14 cellular contexts compared by ENCODE assay signal in the genomic region with DNA sequence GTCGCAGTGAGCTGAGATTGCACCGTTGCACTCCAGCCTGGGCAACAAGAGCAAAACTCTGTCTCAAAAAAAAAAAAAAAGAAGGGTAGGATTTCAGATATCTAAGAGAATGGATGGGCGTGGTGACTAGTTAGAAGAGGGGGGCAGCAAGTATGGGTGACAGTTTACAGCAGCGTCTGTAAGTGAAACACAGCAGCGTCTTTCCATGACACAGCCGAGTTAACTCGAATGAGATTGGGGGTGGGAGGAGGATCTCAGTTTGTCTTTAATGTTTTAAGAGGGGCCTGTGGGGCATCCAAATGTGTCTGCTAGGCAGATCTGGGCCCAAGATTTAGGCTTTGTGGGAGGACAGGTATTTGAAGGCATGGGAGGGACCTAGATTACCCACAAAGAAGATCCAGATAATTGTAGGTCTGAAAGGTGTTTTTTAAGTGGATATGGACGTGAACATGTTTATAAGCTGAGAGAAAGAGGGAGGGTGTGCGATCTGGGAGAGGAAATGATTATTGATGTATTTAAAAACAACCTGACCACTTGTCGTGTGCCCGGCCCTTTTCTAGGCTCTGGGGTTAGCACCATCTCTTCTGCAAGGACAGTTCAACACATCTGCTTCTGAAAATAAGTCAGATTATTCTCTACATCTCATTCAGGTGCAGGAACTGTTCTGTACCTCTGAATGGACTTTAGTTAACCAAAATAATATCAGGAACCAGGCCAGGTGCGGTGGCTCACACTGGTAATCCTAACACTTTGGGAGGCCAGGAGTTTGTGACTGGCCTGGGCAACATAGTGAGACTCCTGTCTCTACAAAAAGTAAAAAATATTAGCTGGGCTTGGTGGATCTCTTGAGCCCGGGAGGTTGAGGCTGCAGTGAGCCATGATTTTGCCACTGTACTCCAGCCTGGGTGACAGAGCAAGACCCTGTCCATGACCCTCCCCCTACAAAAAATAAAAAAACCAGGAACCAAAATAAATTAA. TPM values are rescaled to one million over a fixed set of nuclear protein-coding genes. Genes with fewer than 3 reads are reported as not detected.
DNase-seq lines count a peak whose midpoint lies in the region; ATAC-seq, FAIRE-seq and TF ChIP-seq lines count a peak whose summit lies in the region.
"Had no signal": no experiment of that assay in that cellular context is flagged by ENCODE, and none has a peak within 500 bp of the region (broad histone marks: within the 10 kb centered on the region; RNA-seq: fewer than 3 reads in every experiment).

No MANE protein-coding gene starts in this region.

- no peaks in the 10 kb centered on the region for H3K9me3 ChIP-seq in HUES6 (ENCODE audit: control insufficient read depth, insufficient read depth, low read depth, low read length)
- H3K9me3 ChIP-seq in GM12878 (replicated peaks; ENCODE audit: control insufficient read depth, insufficient read depth, low read length), result no peaks in the 10 kb centered on the region
- H3K9me3 ChIP-seq in neural progenitor cell (ENCODE audit: low read depth), result no peaks in the 10 kb centered on the region
- H3K9me3 ChIP-seq: breast epithelium had no signal

- TF ChIP-seq POLR2A in GM12878 (IDR thresholded peaks at IDR 0.05; ENCODE audit: low read depth, low read length) (no peak), GM12891 (IDR thresholded peaks at IDR 0.05; ENCODE audit: low read depth, low read length) (no peak)

- RAD21 ChIA-PET in GM12878 (lab: Charles Lee; ENCODE audit: unreplicated experiment), result interaction anchor here (0.6 kb wide), 1 partner anchor 61 kb away, joined by 3 read pairs; no protein-coding TSS in a partner anchor

- H3K9ac ChIP-seq in HUES6 (ENCODE audit: low read length) (no peak overlapping the region), GM12878 (ENCODE audit: control insufficient read depth, insufficient read depth, low read length) (no peak overlapping the region), neural progenitor cell (no peak overlapping the region)

- ATAC-seq in GM12878, result no peak

- H3K79me2 ChIP-seq in GM12878 (ENCODE audit: control insufficient read depth, insufficient read depth, low read length) (peaks cover 8% of the 10 kb centered on the region), neural progenitor cell (ENCODE audit: low read depth) (peaks cover 71% of the 10 kb centered on the region)

- H3K27me3 Mint-ChIP-seq in neural progenitor cell (ENCODE audit: insufficient read depth, low read depth), result peaks cover 2% of the 10 kb centered on the region
- H3K27me3 Mint-ChIP-seq: memory B cell had no signal

- TF ChIP-seq CTCF in GM12878 (IDR thresholded peaks at IDR 0.05 in 2 of 3, conservative IDR thresholded peaks at IDR 0.05 in 1 of 3; ENCODE audit: control insufficient read depth in 2 of 3, extremely low read depth in 1 of 3, insufficient read depth in 1 of 3, low read depth in 3 of 3, low read length in 3 of 3), result no peak
- TF ChIP-seq CTCF in neural progenitor cell (IDR thresholded peaks at IDR 0.05), result no peak
- TF ChIP-seq CTCF in RWPE1 (conservative IDR thresholded peaks at IDR 0.05; ENCODE audit: low read depth), result no peak

- POLR2A ChIA-PET in GM12878 (lab: Charles Lee), result interaction anchor here (0.6 kb wide), 2 partner anchors 306 to 411 kb away, joined by 4 to 6 read pairs; no protein-coding TSS in a partner anchor
- POLR2A ChIA-PET in RWPE1 (lab: Yijun Ruan, JAX; ENCODE audit: low non-redundant PET), result interaction anchor here (1.0 kb wide), 1 partner anchor 59 kb away, joined by 7 read pairs; the partner anchor contains the start of gene PSAT1

- H3K4me3 ChIP-seq in HUES6 (ENCODE audit: low read depth, low read length), result 0 out of 2 replicates have a peak overlapping the region, but pooled peaks have one; percentile 12
- H3K4me3 ChIP-seq in GM12878, result no peak overlapping the region; the same call in 1 of the 2 replicates
- peak overlapping the region; percentile 9 for H3K4me3 ChIP-seq in neural progenitor cell
- H3K4me3 ChIP-seq: breast epithelium had no signal

- no peaks in the 10 kb centered on the region for H3K27me3 ChIP-seq in HUES6 (ENCODE audit: control insufficient read depth, insufficient read depth, low read length)
- no peaks in the 10 kb centered on the region for H3K27me3 ChIP-seq in GM12878 (replicated peaks in 1 of 2; ENCODE audit: control insufficient read depth in 2 of 2, insufficient read depth in 2 of 2, low read length in 1 of 2)
- H3K27me3 ChIP-seq in neural progenitor cell, result no peaks in the 10 kb centered on the region
- H3K27me3 ChIP-seq: breast epithelium had no signal

- H3K9me3 Mint-ChIP-seq in neural progenitor cell, result no peaks in the 10 kb centered on the region
- H3K9me3 Mint-ChIP-seq: memory B cell had no signal

- peaks cover 13% of the 10 kb centered on the region for H3F3A ChIP-seq in neural progenitor cell (ENCODE audit: low read depth)

- intact Hi-C loops in GM12878 (cut with micrococcal nuclease; ENCODE audit: unreplicated experiment), result no loop called here

- 92% methylated on average over 11 of the region's 13 CpGs for WGBS in GM12878 (ENCODE audit: insufficient coverage, insufficient replicate concordance, low lambda C conversion rate, missing lambda C conversion rate)

- no peak for TF ChIP-seq RAD21 in GM12878 (IDR thresholded peaks at IDR 0.05; ENCODE audit: insufficient read depth, low read depth, low read length)

- in situ Hi-C loops in GM12878 (cut with MboI), result no loop called here

- H3K27ac Mint-ChIP-seq in neural progenitor cell, result no peak overlapping the region

- H3K36me3 ChIP-seq in HUES6 (ENCODE audit: control insufficient read depth, insufficient read depth, low read length), result peaks cover 42% of the 10 kb centered on the region
- no peaks in the 10 kb centered on the region; a peak in 1 of 4 replicates for H3K36me3 ChIP-seq in GM12878 (ENCODE audit: control insufficient read depth in 2 of 2, insufficient read depth in 2 of 2, low read length in 1 of 2)
- peaks cover 23% of the 10 kb centered on the region for H3K36me3 ChIP-seq in neural progenitor cell

- BruUV-seq in GM12878 (replicated peaks; lab: Mats Ljungman, UMichigan), result no TSS peak

- peak; percentile 15 for DNase-seq in activated CD8-positive, alpha-beta memory T cell treated with anti-CD3 and anti-CD28 coated beads, Interleukin-2, amount 50 U/mL, for 4 hours
- DNase-seq in activated CD8-positive, alpha-beta memory T cell treated with anti-CD3 and anti-CD28 coated beads for 24 hours, result no peak
- DNase-seq in GM12878 (ENCODE audit: low read depth, low spot score), result no peak
- DNase-seq in neural progenitor cell (ENCODE audit: low spot score), result peak; percentile 6
- DNase-seq in stimulated activated naive CD4-positive, alpha-beta T cell treated with Interleukin-2 at 50 U/mL for 16 hours (lab: John Stamatoyannopoulos, UW), result no peak
- DNase-seq in RWPE1 (ENCODE audit: low spot score), result no peak
- no peak for DNase-seq in GM12891 (ENCODE audit: insufficient read length, low spot score)
- DNase-seq: DMS153; effector CD8-positive, alpha-beta T cell; foreskin melanocyte; NCI-H146 had no signal

- peak overlapping the region; percentile 68 for H3K4me3 Mint-ChIP-seq in neural progenitor cell
- H3K4me3 Mint-ChIP-seq: memory B cell had no signal

- H3K4me1 ChIP-seq in HUES6 (ENCODE audit: control insufficient read depth, insufficient read depth, low read length) (peaks cover 3% of the 10 kb centered on the region), GM12878 (ENCODE audit: control insufficient read depth, insufficient read depth, low read length) (no peaks in the 10 kb centered on the region), neural progenitor cell (peaks cover 25% of the 10 kb centered on the region)
- H3K4me1 ChIP-seq: breast epithelium had no signal

- CTCF ChIA-PET in GM12878 (lab: Yijun Ruan, JAX), result interaction anchor here (0.8 to 1.8 kb wide), 6 partner anchors 9 to 520 kb away, joined by 3 to 11 read pairs (median 4); no protein-coding TSS in a partner anchor
- CTCF ChIA-PET in RWPE1 (lab: Yijun Ruan, JAX), result interaction anchor here (0.6 to 1.8 kb wide), 11 partner anchors 9 to 805 kb away, joined by 3 to 11 read pairs (median 3); partner anchors contain the start of gene PSAT1

- SMC1A ChIA-PET in GM12878 (lab: Charles Lee; ENCODE audit: uncharacterized antibody, unreplicated experiment), result interaction anchor here (0.9 to 1.4 kb wide), 3 partner anchors 12 to 36 kb away, joined by 3 to 4 read pairs (median 3); no protein-coding TSS in a partner anchor

- H3K27ac ChIP-seq in HUES6 (ENCODE audit: low read depth, low read length), result no peak overlapping the region
- no peak overlapping the region for H3K27ac ChIP-seq in GM12878 (ENCODE audit: control insufficient read depth, insufficient read depth)
- no peak overlapping the region for H3K27ac ChIP-seq in neural progenitor cell
- no peak overlapping the region for H3K27ac ChIP-seq in RWPE1
- H3K27ac ChIP-seq: breast epithelium had no signal

- H3K36me3 Mint-ChIP-seq in neural progenitor cell, result peaks cover 15% of the 10 kb centered on the region

- H2AFZ ChIP-seq in GM12878 (ENCODE audit: control insufficient read depth, low read depth, low read length) (no peak overlapping the region), neural progenitor cell (replicated peaks) (no peak overlapping the region)

- no peak for TF ChIP-seq EP300 in GM12878 (IDR thresholded peaks at IDR 0.05; ENCODE audit: borderline replicate concordance in 1 of 2, control insufficient read depth in 1 of 2, low read depth in 2 of 2, low read length in 2 of 2)

- H4K20me1 ChIP-seq in GM12878 (ENCODE audit: control insufficient read depth, insufficient read depth) (no peaks in the 10 kb centered on the region), neural progenitor cell (ENCODE audit: low read depth) (peaks cover 26% of the 10 kb centered on the region)

- H3K4me2 ChIP-seq in GM12878 (ENCODE audit: control insufficient read depth, insufficient read depth) (peak overlapping the region; percentile 47; the same call in 1 of the 2 replicates), neural progenitor cell (peak overlapping the region; percentile 62)

- H3K4me1 Mint-ChIP-seq in neural progenitor cell, result peaks cover 25% of the 10 kb centered on the region

- FAIRE-seq in GM12878 (lab: Jason Lieb, UNC) (no peak), GM12891 (lab: Jason Lieb, UNC) (no peak)

RNA-seq across cellular contexts. Expression of gene CEP78, which starts 2.5 kb away (rescaled TPM):
- 91.0 and 98.8 TPM in 2 replicates for total RNA-seq in GM12878 (2013; cell fraction: nucleolus; rRNA removed)
- 32.7 and 44.9 TPM in 2 replicates for total RNA-seq in GM12878 (2014; rRNA removed)
- 27.5 and 28.1 TPM in 2 replicates for total RNA-seq in GM12878 (2014; rRNA removed; fragmentation: Illumina TruSeq; extraction: Trizol)
- total RNA-seq in GM12878 (2021), result 32.3 and 33.8 TPM in 2 replicates
- 6.3 TPM for polyA plus RNA-seq in GM12878 (2011; ENCODE audit: low read depth)
- polyA plus RNA-seq in GM12878 (2011; rRNA removed), result 28.0 and 47.6 TPM in 2 replicates
- 10.6 and 11.3 TPM in 2 replicates for polyA plus RNA-seq in GM12878 (2011; cell fraction: cytosol; rRNA removed)
- 31.7 and 33.1 TPM in 2 replicates for polyA plus RNA-seq in GM12878 (2011; cell fraction: nucleus; rRNA removed)
- 9.4 and 11.0 TPM in 2 replicates for polyA plus RNA-seq in GM12878 (2012)
- polyA plus RNA-seq in GM12878 (2014; fragmentation: Illumina TruSeq; extraction: Trizol), result 27.7 and 30.6 TPM in 2 replicates
- polyA plus RNA-seq in GM12878 (2014; fragmentation: Nextera tagmentation; extraction: Ambion mirVana), result 1 to 10 TPM; 4.1 to 9.7 TPM
- 18.4 and 23.1 TPM in 2 replicates for polyA plus RNA-seq in GM12878 (2014; rRNA removed)
- 10 to 100 TPM; 28.5 to 28.7 TPM for polyA plus RNA-seq in GM12878 (2016; fragmentation: Nextera tagmentation; extraction: Ambion mirVana)
- 17.8 and 20.8 TPM in 2 replicates for polyA minus RNA-seq in GM12878 (2011; rRNA and poly(A)+ RNA removed)
- 8.3 and 10.0 TPM in 2 replicates for polyA minus RNA-seq in GM12878 (2011; cell fraction: cytosol; rRNA and poly(A)+ RNA removed)
- polyA minus RNA-seq in GM12878 (2011; cell fraction: nucleus; rRNA and poly(A)+ RNA removed), result 15.4 and 25.4 TPM in 2 replicates
- total RNA-seq in neural progenitor cell (ENCODE audit: low replicate concordance), result 102 and 122 TPM in 2 replicates
- polyA plus RNA-seq in GM12891 (2012; ENCODE audit: low read depth, missing spikeins), result 8.5 TPM

RNA-seq across cellular contexts. Expression of gene PSAT1, which starts 58.6 kb away (rescaled TPM):
- 3.0 TPM in 2 replicates for total RNA-seq in GM12878 (2013; cell fraction: nucleolus; rRNA removed)
- 35.1 and 46.7 TPM in 2 replicates for total RNA-seq in GM12878 (2014; rRNA removed)
- total RNA-seq in GM12878 (2014; rRNA removed; fragmentation: Illumina TruSeq; extraction: Trizol), result 35.3 and 36.7 TPM in 2 replicates
- 44.5 and 47.2 TPM in 2 replicates for total RNA-seq in GM12878 (2021)
- polyA plus RNA-seq in GM12878 (2011; ENCODE audit: low read depth), result 18.1 TPM
- polyA plus RNA-seq in GM12878 (2011; rRNA removed), result 50.3 and 75.5 TPM in 2 replicates
- 34.1 and 34.8 TPM in 2 replicates for polyA plus RNA-seq in GM12878 (2011; cell fraction: cytosol; rRNA removed)
- polyA plus RNA-seq in GM12878 (2011; cell fraction: nucleus; rRNA removed), result 20.9 and 29.5 TPM in 2 replicates
- polyA plus RNA-seq in GM12878 (2012), result 19.1 and 28.6 TPM in 2 replicates
- 55.1 and 59.2 TPM in 2 replicates for polyA plus RNA-seq in GM12878 (2014; fragmentation: Illumina TruSeq; extraction: Trizol)
- 10 to 100 TPM; 53.6 to 70.2 TPM for polyA plus RNA-seq in GM12878 (2014; fragmentation: Nextera tagmentation; extraction: Ambion mirVana)
- polyA plus RNA-seq in GM12878 (2014; rRNA removed), result 39.4 and 46.0 TPM in 2 replicates
- 100 to 1,000 TPM; 122 to 126 TPM for polyA plus RNA-seq in GM12878 (2016; fragmentation: Nextera tagmentation; extraction: Ambion mirVana)
- polyA minus RNA-seq in GM12878 (2011; rRNA and poly(A)+ RNA removed), result 32.3 and 34.3 TPM in 2 replicates
- polyA minus RNA-seq in GM12878 (2011; cell fraction: cytosol; rRNA and poly(A)+ RNA removed), result 19.6 and 24.2 TPM in 2 replicates
- 7.5 and 9.4 TPM in 2 replicates for polyA minus RNA-seq in GM12878 (2011; cell fraction: nucleus; rRNA and poly(A)+ RNA removed)
- total RNA-seq in neural progenitor cell (ENCODE audit: low replicate concordance), result 261 and 357 TPM in 2 replicates
- 11.0 TPM for polyA plus RNA-seq in GM12891 (2012; ENCODE audit: low read depth, missing spikeins)

Comparison
In these comparisons a context has a peak if more than half of its experiments do, and no peak if none do; other contexts are left out.
1. DNase-seq: peak in activated CD8-positive, alpha-beta memory T cell treated with anti-CD3 and anti-CD28 coated beads, Interleukin-2, amount 50 U/mL, for 4 hours (single experiment) and neural progenitor cell (single experiment); none in activated CD8-positive, alpha-beta memory T cell treated with anti-CD3 and anti-CD28 coated beads for 24 hours (single experiment), GM12878 (single experiment), stimulated activated naive CD4-positive, alpha-beta T cell treated with Interleukin-2 at 50 U/mL for 16 hours (single experiment), RWPE1 (single experiment) and GM12891 (single experiment).